ENCODE assay signal across 16 cellular contexts in genomic region chr15:66405007-66405406, GRCh38. TPM values are rescaled to one million over a fixed set of nuclear protein-coding genes. Genes with fewer than 3 reads are reported as not detected.
DNase-seq lines count a peak whose midpoint lies in the region; ATAC-seq, FAIRE-seq and TF ChIP-seq lines count a peak whose summit lies in the region.
"Had no signal": no experiment of that assay in that cellular context is flagged by ENCODE, and none has a peak within 500 bp of the region (broad histone marks: within the 10 kb centered on the region; RNA-seq: fewer than 3 reads in every experiment).

No MANE protein-coding gene starts in this region.

- H3K23me2 ChIP-seq in H1 (ENCODE audit: low read depth, low read length) = no peaks in the 10 kb centered on the region

- no peak overlapping the region for H2BK15ac ChIP-seq in H1 (ENCODE audit: low read length)

- no peak overlapping the region for H2BK120ac ChIP-seq in H1 (replicated peaks; ENCODE audit: low read depth, low read length)

- no peak overlapping the region for H3K4me3 ChIP-seq in BLaER1
- no peak overlapping the region for H3K4me3 ChIP-seq in HUES64 (ENCODE audit: low read length)
- H3K4me3 ChIP-seq in H1 (ENCODE audit: extremely low read depth in 1 of 4, insufficient read depth in 2 of 4, low read depth in 3 of 4, low read length in 4 of 4) = peak overlapping the region in 1 of 4 experiments; percentile 2; a peak in 1 of 8 replicates
- H3K4me3 ChIP-seq in PC-9 = no peak overlapping the region

- no peak overlapping the region for H4K8ac ChIP-seq in H1 (ENCODE audit: extremely low read depth, insufficient read depth, low read length)

- H4K20me1 ChIP-seq in BLaER1 (peaks cover 17% of the 10 kb centered on the region; the same call in 1 of the 2 replicates), H1 (replicated peaks in 1 of 2; ENCODE audit: control insufficient read depth in 1 of 2, insufficient read depth in 2 of 2, low read length in 2 of 2) (peaks cover 1 to 3% of the 10 kb centered on the region in 2 experiments), PC-9 (ENCODE audit: insufficient read depth) (peaks cover 8% of the 10 kb centered on the region)

- no peak overlapping the region for H3K23ac ChIP-seq in H1 (ENCODE audit: insufficient read length)

- no peaks in the 10 kb centered on the region for H3K27me3 Mint-ChIP-seq in mesothelial cell of epicardium (ENCODE audit: low read depth)
- H3K27me3 Mint-ChIP-seq: memory B cell had no signal

- no TSS peak for BruUV-seq in PC-9 (replicated peaks; lab: Mats Ljungman, UMichigan)

- no peaks in the 10 kb centered on the region for H3K9me2 ChIP-seq in PC-9 (ENCODE audit: insufficient read depth)

- CTCF ChIA-PET in H1 (lab: Charles Lee; ENCODE audit: partially characterized antibody) (interaction anchor here (0.6 to 6.3 kb wide), 17 partner anchors 8 to 1156 kb away, joined by 3 to 47 read pairs (median 4); partner anchors contain the start of genes MAP2K1 and SNAPC5), PC-9 (lab: Charles Lee) (no interaction called here)

- FAIRE-seq in H1 (lab: Jason Lieb, UNC) (no peak), GM19239 (lab: Jason Lieb, UNC) (no peak)
- FAIRE-seq: endometrium, GM12892 had no signal

- DNase-seq in H1 (ENCODE audit: low read depth in 1 of 2, low spot score in 2 of 2) (no peak), mesothelial cell of epicardium (ENCODE audit: low spot score in 2 of 2, unreplicated experiment in 2 of 2) (no peak), PC-9 (no peak), NCI-H2029 (lab: John Stamatoyannopoulos, UW) (no peak), GM19239 (ENCODE audit: insufficient read length, low spot score) (no peak)
- DNase-seq: activated CD4-positive, CD25-positive, alpha-beta regulatory T cell treated with anti-CD3 and anti-CD28 coated beads, Interleukin-2, amount 50 U/mL, for 72 hours; brain microvascular endothelial cell; hippocampal formation; stimulated activated CD4-positive, alpha-beta T cell treated with anti-CD3 and anti-CD28 coated beads, Interleukin-2, amount 100 ng/mL, for 48 hours; stimulated activated naive CD4-positive, alpha-beta T cell treated with Interleukin-2 at 50 U/mL for 16 hours had no signal

- peak overlapping the region; percentile 86 for H3K4me2 ChIP-seq in BLaER1
- H3K4me2 ChIP-seq in H1 (ENCODE audit: insufficient read depth in 1 of 2, low read depth in 2 of 2, low read length in 2 of 2) = peak overlapping the region; percentile 3 to 55
- no peak overlapping the region for H3K4me2 ChIP-seq in PC-9

- H2AK5ac ChIP-seq in H1 (ENCODE audit: low read depth, low read length) = no peak overlapping the region

- peak overlapping the region; percentile 32 for H4K91ac ChIP-seq in H1 (replicated peaks; ENCODE audit: insufficient read length, low read length)

- no peak for TF ChIP-seq EP300 in H1 (IDR thresholded peaks at IDR 0.05; ENCODE audit: borderline replicate concordance in 1 of 2, low read depth in 2 of 2, low read length in 2 of 2)

- H2AFZ ChIP-seq in H1 (ENCODE audit: low read length) (no peak overlapping the region), PC-9 (no peak overlapping the region)

- H3F3A ChIP-seq in PC-9 (ENCODE audit: insufficient read depth, low read depth) = no peaks in the 10 kb centered on the region

- H2BK5ac ChIP-seq in H1 (ENCODE audit: low read depth, low read length) = peak overlapping the region; percentile 0; the same call in 1 of the 2 replicates

- H3K79me1 ChIP-seq in H1 (ENCODE audit: low read depth, low read length) = peaks cover 7% of the 10 kb centered on the region

- H3K27ac ChIP-seq in BLaER1 = no peak overlapping the region
- peak overlapping the region; percentile 72 for H3K27ac ChIP-seq in HUES64 (ENCODE audit: low read depth, low read length)
- H3K27ac ChIP-seq in H1 (ENCODE audit: low read depth, low read length) = no peak overlapping the region; the same call in 1 of the 2 replicates
- H3K27ac ChIP-seq in PC-9 = no peak overlapping the region
- H3K27ac ChIP-seq: brain microvascular endothelial cell had no signal

- H3K4ac ChIP-seq in H1 (replicated peaks; ENCODE audit: insufficient read length, low read depth, low read length) = no peak overlapping the region

- 0 out of 2 replicates have a peak overlapping the region, but pooled peaks have one; percentile 63 for H3K18ac ChIP-seq in H1 (ENCODE audit: extremely low read depth, low read length)

- H3K4me1 ChIP-seq in BLaER1 (peaks cover 99% of the 10 kb centered on the region), HUES64 (ENCODE audit: insufficient read depth, low read length) (peaks cover 67% of the 10 kb centered on the region), H1 (replicated peaks in 1 of 4; ENCODE audit: control insufficient read depth in 3 of 4, insufficient read depth in 4 of 4, low read length in 3 of 4) (peaks cover 1 to 24% (median 14%) of the 10 kb centered on the region in 4 experiments; a peak in 6 of 7 replicates), PC-9 (replicated peaks; ENCODE audit: insufficient read depth) (no peaks in the 10 kb centered on the region)

- H2BK12ac ChIP-seq in H1 (ENCODE audit: low read depth, low read length) = peak overlapping the region; percentile 75; the same call in 1 of the 2 replicates

- H3K14ac ChIP-seq in H1 (ENCODE audit: insufficient read length) = no peak overlapping the region

- no peaks in the 10 kb centered on the region for H3K36me3 Mint-ChIP-seq in mesothelial cell of epicardium

- H2BK20ac ChIP-seq in H1 (ENCODE audit: low read length) = no peak overlapping the region

- H3K27ac Mint-ChIP-seq in mesothelial cell of epicardium = peak overlapping the region; percentile 57
- H3K27ac Mint-ChIP-seq: memory B cell had no signal

- intact Hi-C loops in PC-9 (cut with micrococcal nuclease; ENCODE audit: unreplicated experiment) = no loop called here

- no peak overlapping the region for H3K9ac ChIP-seq in BLaER1
- H3K9ac ChIP-seq in HUES64 (ENCODE audit: low read depth, low read length) = no peak overlapping the region; the same call in 1 of the 2 replicates
- no peak overlapping the region; a peak in 1 of 7 replicates for H3K9ac ChIP-seq in H1 (replicated peaks in 1 of 4; ENCODE audit: extremely low read depth in 1 of 4, low read depth in 3 of 4, low read length in 3 of 4)

- TF ChIP-seq CTCF in H1 (IDR thresholded peaks at IDR 0.05; ENCODE audit: control extremely low read depth in 1 of 3, insufficient read depth in 1 of 3, low read depth in 1 of 3, low read length in 3 of 3) (no peak), mesothelial cell of epicardium (IDR thresholded peaks at IDR 0.05; ENCODE audit: unreplicated experiment) (no peak), PC-9 (conservative IDR thresholded peaks at IDR 0.05) (no peak)

- no peak overlapping the region for H4K5ac ChIP-seq in H1 (ENCODE audit: insufficient read length, low read depth, low read length)

- no peaks in the 10 kb centered on the region for H3K36me3 ChIP-seq in BLaER1
- no peaks in the 10 kb centered on the region for H3K36me3 ChIP-seq in HUES64 (ENCODE audit: insufficient read depth, low read length)
- H3K36me3 ChIP-seq in H1 (ENCODE audit: control insufficient read depth in 2 of 4, insufficient read depth in 4 of 4, low read length in 3 of 4) = no peaks in the 10 kb centered on the region
- H3K36me3 ChIP-seq in PC-9 (ENCODE audit: low read depth) = no peaks in the 10 kb centered on the region
- H3K36me3 ChIP-seq: brain microvascular endothelial cell had no signal

- POLR2A ChIA-PET in H1 (lab: Charles Lee; ENCODE audit: partially characterized antibody) (interaction anchor here (1.0 to 7.9 kb wide), 8 partner anchors 12 to 100 kb away, joined by 3 to 64 read pairs (median 6); partner anchors contain the start of genes SNAPC5 and ZWILCH), PC-9 (lab: Charles Lee; ENCODE audit: unreplicated experiment) (no interaction called here)

- H3K27me3 ChIP-seq in BLaER1 = no peaks in the 10 kb centered on the region
- no peaks in the 10 kb centered on the region for H3K27me3 ChIP-seq in HUES64 (ENCODE audit: insufficient read depth, low read length)
- H3K27me3 ChIP-seq in H1 (replicated peaks in 1 of 4; ENCODE audit: control insufficient read depth in 3 of 4, extremely low read depth in 1 of 4, insufficient read depth in 3 of 4, low read length in 3 of 4) = no peaks in the 10 kb centered on the region
- no peaks in the 10 kb centered on the region for H3K27me3 ChIP-seq in PC-9 (ENCODE audit: insufficient read depth, low read depth)
- H3K27me3 ChIP-seq: brain microvascular endothelial cell had no signal

- peaks cover 18 to 96% of the 10 kb centered on the region in 2 experiments for H3K79me2 ChIP-seq in H1 (ENCODE audit: control insufficient read depth in 1 of 2, insufficient read depth in 2 of 2, low read length in 2 of 2)
- H3K79me2 ChIP-seq in PC-9 (ENCODE audit: low read depth) = peaks cover 95% of the 10 kb centered on the region

- no peak for ATAC-seq in HG03196 (IDR thresholded peaks at IDR 0.05; ENCODE audit: unreplicated experiment)

- peaks cover 12% of the 10 kb centered on the region for H3K4me1 Mint-ChIP-seq in mesothelial cell of epicardium

- WGBS in HUES64 = 90% methylated on average over 2 of the region's 2 CpGs
- 84% methylated on average over 2 of the region's 2 CpGs; no CpG with 5 or more reads in 1 of the 2 experiments for WGBS in H1 (ENCODE audit: extremely low coverage in 1 of 2, insufficient coverage in 1 of 2, insufficient read length in 1 of 2, insufficient replicate concordance in 2 of 2, low coverage in 1 of 2, low lambda C conversion rate in 2 of 2, missing lambda C conversion rate in 1 of 2), 2 experiments

- TF ChIP-seq RAD21 in H1 (IDR thresholded peaks at IDR 0.05 in 1 of 2, conservative IDR thresholded peaks at IDR 0.05 in 1 of 2; ENCODE audit: low read depth in 2 of 2, low read length in 2 of 2) = no peak

- H3K56ac ChIP-seq in H1 (replicated peaks; ENCODE audit: insufficient read length, low read depth, low read length) = no peak overlapping the region

- no peaks in the 10 kb centered on the region for H3K9me3 ChIP-seq in BLaER1
- H3K9me3 ChIP-seq in HUES64 (ENCODE audit: insufficient read depth, low read depth, low read length) = no peaks in the 10 kb centered on the region
- no peaks in the 10 kb centered on the region for H3K9me3 ChIP-seq in H1 (ENCODE audit: insufficient read depth in 2 of 2, low read depth in 1 of 2, low read length in 1 of 2)
- H3K9me3 ChIP-seq in PC-9 (ENCODE audit: insufficient read depth, low read depth) = no peaks in the 10 kb centered on the region

- no peaks in the 10 kb centered on the region for H3K9me3 Mint-ChIP-seq in mesothelial cell of epicardium
- H3K9me3 Mint-ChIP-seq: memory B cell had no signal

- no peak for TF ChIP-seq POLR2A in H1 (IDR thresholded peaks at IDR 0.05; ENCODE audit: control extremely low read depth in 1 of 2, low read depth in 2 of 2, low read length in 2 of 2)

- no peak overlapping the region for H3K4me3 Mint-ChIP-seq in mesothelial cell of epicardium

RNA-seq across cellular contexts. Expression of gene MAP2K1, which starts 18.3 kb away (rescaled TPM):
- 33.1 TPM for polyA plus RNA-seq in HUES64 (2013, experiment 1 of 2)
- 42.9 TPM for polyA plus RNA-seq in HUES64 (2013, experiment 2 of 2)
- 70.4 and 78.2 TPM in 2 replicates for total RNA-seq in H1 (2021; fragmentation: NEBNext Ultra II Directional; extraction: Animal tissue kit (Norgen Biotek cat#: 25700))
- 38.9 and 54.7 TPM in 2 replicates for polyA plus RNA-seq in H1 (2011; rRNA removed)
- polyA plus RNA-seq in H1 (2011; cell fraction: cytosol; rRNA removed) = 46.5 TPM
- 33.9 TPM for polyA plus RNA-seq in H1 (2011; cell fraction: nucleus; rRNA removed)
- polyA plus RNA-seq in H1 (2012, experiment 1 of 2) = 63.2 to 65.7 TPM (median 64.2 TPM) in 4 replicates
- polyA plus RNA-seq in H1 (2012, experiment 2 of 2) = 46.6 TPM
- 26.6 TPM for polyA plus RNA-seq in H1 (2013, experiment 1 of 2)
- 27.6 TPM for polyA plus RNA-seq in H1 (2013, experiment 2 of 2)
- 23.6 and 27.1 TPM in 2 replicates for polyA minus RNA-seq in H1 (2011; rRNA and poly(A)+ RNA removed)
- 20.9 TPM for polyA minus RNA-seq in H1 (2011; cell fraction: cytosol; rRNA and poly(A)+ RNA removed)
- polyA minus RNA-seq in H1 (2011; cell fraction: nucleus; rRNA and poly(A)+ RNA removed) = 16.5 TPM
- 24.7 to 27.6 TPM (median 26.7 TPM) in 3 replicates for total RNA-seq in mesothelial cell of epicardium
- total RNA-seq in PC-9 (2021) = 78.6 and 95.5 TPM in 2 replicates

RNA-seq across cellular contexts. Expression of gene TIPIN, which starts 48.5 kb away (rescaled TPM):
- polyA plus RNA-seq in HUES64 (2013, experiment 1 of 2) = 27.7 TPM
- 24.2 TPM for polyA plus RNA-seq in HUES64 (2013, experiment 2 of 2)
- total RNA-seq in H1 (2021; fragmentation: NEBNext Ultra II Directional; extraction: Animal tissue kit (Norgen Biotek cat#: 25700)) = 23.5 and 24.7 TPM in 2 replicates
- polyA plus RNA-seq in H1 (2011; rRNA removed) = 8.2 and 8.5 TPM in 2 replicates
- polyA plus RNA-seq in H1 (2011; cell fraction: cytosol; rRNA removed) = 11.6 TPM
- polyA plus RNA-seq in H1 (2011; cell fraction: nucleus; rRNA removed) = 4.8 TPM
- polyA plus RNA-seq in H1 (2012, experiment 1 of 2) = 19.4 to 33.9 TPM (median 21.1 TPM) in 4 replicates
- 4.0 TPM for polyA plus RNA-seq in H1 (2012, experiment 2 of 2)
- polyA plus RNA-seq in H1 (2013, experiment 1 of 2) = 19.7 TPM
- polyA plus RNA-seq in H1 (2013, experiment 2 of 2) = 19.7 TPM
- 5.9 and 8.6 TPM in 2 replicates for polyA minus RNA-seq in H1 (2011; rRNA and poly(A)+ RNA removed)
- polyA minus RNA-seq in H1 (2011; cell fraction: cytosol; rRNA and poly(A)+ RNA removed) = 10.9 TPM
- polyA minus RNA-seq in H1 (2011; cell fraction: nucleus; rRNA and poly(A)+ RNA removed) = 8.7 TPM
- 9.5 to 10.5 TPM (median 10.2 TPM) in 3 replicates for total RNA-seq in mesothelial cell of epicardium
- 12.9 and 13.1 TPM in 2 replicates for total RNA-seq in PC-9 (2021)
